1 cellular context compared by ENCODE assay signal in the genomic region with DNA sequence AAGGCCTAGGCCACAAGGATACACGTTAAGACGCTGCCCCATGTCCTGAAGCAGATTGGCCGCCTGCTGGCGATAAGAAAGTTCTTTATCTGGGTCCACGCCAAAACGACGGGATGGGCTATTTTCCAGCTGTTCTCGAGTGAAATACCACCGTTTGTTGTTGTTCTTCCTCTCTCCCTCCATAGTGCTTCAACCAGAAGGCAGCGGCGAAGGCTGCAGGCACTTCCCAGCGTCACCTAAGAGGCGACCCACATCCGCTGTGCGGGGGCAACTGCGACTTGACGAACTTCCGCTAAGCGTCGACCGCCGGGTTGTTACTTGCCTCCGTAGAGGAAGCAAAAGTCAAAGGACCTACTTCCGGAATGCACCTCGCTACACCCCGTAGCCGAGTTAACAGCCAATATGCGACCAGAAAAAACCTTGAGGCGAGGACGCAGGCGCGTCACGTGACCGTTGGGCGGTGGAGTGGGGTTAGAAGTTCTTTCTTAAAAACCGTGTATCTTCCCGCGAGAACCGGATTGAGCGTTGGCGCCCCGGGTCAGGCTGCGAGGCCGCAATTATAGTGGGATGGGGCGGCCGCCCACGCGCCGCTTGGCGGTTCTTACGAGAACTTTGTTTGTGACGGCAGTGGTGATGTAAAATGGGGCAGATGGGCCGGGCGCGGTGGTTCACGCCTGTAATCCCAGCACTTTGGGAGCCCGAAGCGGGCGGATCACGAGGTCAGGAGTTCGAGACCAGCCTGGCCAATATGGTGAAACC.
TF ChIP-seq lines count a peak whose summit lies in the region.

TSS of gene CCNT1 (minus strand) at position 215 of the 759 bp plus-strand sequence. CDS start at position 183, 32 bp downstream.

TF ChIP-seq in HEK293, 187 proteins besides CTCF, POLR2A, EP300 and RAD21 (continued from another document and continues in another):
- TF ChIP-seq EGR2 (tag by site-specific recombination; IDR thresholded peaks at IDR 0.05; ENCODE audit: low read depth), result peak; percentile 97
- peak; percentile 60; the same call in 1 of the 2 replicates for TF ChIP-seq GFI1B (tag by site-specific recombination; IDR thresholded peaks at IDR 0.05)
- TF ChIP-seq ZNF830 (tag by site-specific recombination; IDR thresholded peaks at IDR 0.05; ENCODE audit: low read depth), result no peak
- TF ChIP-seq ELK4 (IDR thresholded peaks at IDR 0.05; ENCODE audit: borderline replicate concordance, low read depth, low read length), result no peak
- peak; percentile 75 for TF ChIP-seq ZNF561 (tag by site-specific recombination; IDR thresholded peaks at IDR 0.05; ENCODE audit: borderline replicate concordance)
- TF ChIP-seq ZNF341 (tag by site-specific recombination; IDR thresholded peaks at IDR 0.05; ENCODE audit: low read depth), result peak; percentile 67
- TF ChIP-seq ZNF211 (tag by site-specific recombination; IDR thresholded peaks at IDR 0.05; ENCODE audit: low read depth), result no peak
- TF ChIP-seq ZNF626 (tag by site-specific recombination; IDR thresholded peaks at IDR 0.05), result no peak
- no peak for TF ChIP-seq REPIN1 (tag by site-specific recombination; IDR thresholded peaks at IDR 0.05; ENCODE audit: low read depth)
- TF ChIP-seq KLF7 (tag by site-specific recombination; IDR thresholded peaks at IDR 0.05; ENCODE audit: borderline replicate concordance), result peak; percentile 95
- peak; percentile 38; the same call in 1 of the 2 replicates for TF ChIP-seq ZNF558 (tag by site-specific recombination; IDR thresholded peaks at IDR 0.05)
- peak; percentile 85 for TF ChIP-seq ZBTB17 (tag by site-specific recombination; IDR thresholded peaks at IDR 0.05)
- TF ChIP-seq, protein P1, sequence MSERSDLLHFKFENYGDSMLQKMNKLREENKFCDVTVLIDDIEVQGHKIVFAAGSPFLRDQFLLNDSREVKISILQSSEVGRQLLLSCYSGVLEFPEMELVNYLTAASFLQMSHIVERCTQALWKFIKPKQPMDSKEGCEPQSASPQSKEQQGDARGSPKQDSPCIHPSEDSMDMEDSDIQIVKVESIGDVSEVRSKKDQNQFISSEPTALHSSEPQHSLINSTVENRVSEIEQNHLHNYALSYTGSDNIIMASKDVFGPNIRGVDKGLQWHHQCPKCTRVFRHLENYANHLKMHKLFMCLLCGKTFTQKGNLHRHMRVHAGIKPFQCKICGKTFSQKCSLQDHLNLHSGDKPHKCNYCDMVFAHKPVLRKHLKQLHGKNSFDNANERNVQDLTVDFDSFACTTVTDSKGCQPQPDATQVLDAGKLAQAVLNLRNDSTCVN (tag by site-specific recombination; optimal IDR thresholded peaks at IDR 0.05), result peak; percentile 67
- TF ChIP-seq ZNF155 (tag by site-specific recombination; IDR thresholded peaks at IDR 0.05), result no peak
- TF ChIP-seq, protein P2, sequence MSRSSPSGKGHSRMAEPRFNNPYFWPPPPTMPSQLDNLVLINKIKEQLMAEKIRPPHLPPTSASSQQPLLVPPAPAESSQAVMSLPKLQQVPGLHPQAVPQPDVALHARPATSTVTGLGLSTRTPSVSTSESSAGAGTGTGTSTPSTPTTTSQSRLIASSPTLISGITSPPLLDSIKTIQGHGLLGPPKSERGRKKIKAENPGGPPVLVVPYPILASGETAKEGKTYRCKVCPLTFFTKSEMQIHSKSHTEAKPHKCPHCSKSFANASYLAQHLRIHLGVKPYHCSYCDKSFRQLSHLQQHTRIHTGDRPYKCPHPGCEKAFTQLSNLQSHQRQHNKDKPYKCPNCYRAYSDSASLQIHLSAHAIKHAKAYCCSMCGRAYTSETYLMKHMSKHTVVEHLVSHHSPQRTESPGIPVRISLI (tag by site-specific recombination; IDR thresholded peaks at IDR 0.05), result peak; percentile 99
- no peak for TF ChIP-seq ZNF140 (tag by site-specific recombination; IDR thresholded peaks at IDR 0.05)
- no peak for TF ChIP-seq ZNF202 (tag by site-specific recombination; IDR thresholded peaks at IDR 0.05; ENCODE audit: borderline replicate concordance)
- TF ChIP-seq ZNF530 (tag by site-specific recombination; IDR thresholded peaks at IDR 0.05; ENCODE audit: low read depth), result no peak
- TF ChIP-seq ZNF132 (tag by site-specific recombination; IDR thresholded peaks at IDR 0.05; ENCODE audit: borderline replicate concordance), result no peak
- TF ChIP-seq ZBTB7A (tag by site-specific recombination; IDR thresholded peaks at IDR 0.05; ENCODE audit: low read depth), result peak; percentile 92
- TF ChIP-seq ZNF274 (IDR thresholded peaks at IDR 0.05; ENCODE audit: low read length), result no peak
- TF ChIP-seq ZNF274 (tag by site-specific recombination; IDR thresholded peaks at IDR 0.05; ENCODE audit: borderline replicate concordance), result no peak
- no peak for TF ChIP-seq ZNF433 (tag by site-specific recombination; IDR thresholded peaks at IDR 0.05; ENCODE audit: low read depth)
- peak; percentile 92 for TF ChIP-seq PATZ1 (tag by site-specific recombination; IDR thresholded peaks at IDR 0.05)
- TF ChIP-seq ZNF175 (tag by site-specific recombination; IDR thresholded peaks at IDR 0.05), result no peak
- no peak for TF ChIP-seq ZNF354C (tag by site-specific recombination; IDR thresholded peaks at IDR 0.05; ENCODE audit: borderline replicate concordance, low read depth)
- TF ChIP-seq, protein P3, sequence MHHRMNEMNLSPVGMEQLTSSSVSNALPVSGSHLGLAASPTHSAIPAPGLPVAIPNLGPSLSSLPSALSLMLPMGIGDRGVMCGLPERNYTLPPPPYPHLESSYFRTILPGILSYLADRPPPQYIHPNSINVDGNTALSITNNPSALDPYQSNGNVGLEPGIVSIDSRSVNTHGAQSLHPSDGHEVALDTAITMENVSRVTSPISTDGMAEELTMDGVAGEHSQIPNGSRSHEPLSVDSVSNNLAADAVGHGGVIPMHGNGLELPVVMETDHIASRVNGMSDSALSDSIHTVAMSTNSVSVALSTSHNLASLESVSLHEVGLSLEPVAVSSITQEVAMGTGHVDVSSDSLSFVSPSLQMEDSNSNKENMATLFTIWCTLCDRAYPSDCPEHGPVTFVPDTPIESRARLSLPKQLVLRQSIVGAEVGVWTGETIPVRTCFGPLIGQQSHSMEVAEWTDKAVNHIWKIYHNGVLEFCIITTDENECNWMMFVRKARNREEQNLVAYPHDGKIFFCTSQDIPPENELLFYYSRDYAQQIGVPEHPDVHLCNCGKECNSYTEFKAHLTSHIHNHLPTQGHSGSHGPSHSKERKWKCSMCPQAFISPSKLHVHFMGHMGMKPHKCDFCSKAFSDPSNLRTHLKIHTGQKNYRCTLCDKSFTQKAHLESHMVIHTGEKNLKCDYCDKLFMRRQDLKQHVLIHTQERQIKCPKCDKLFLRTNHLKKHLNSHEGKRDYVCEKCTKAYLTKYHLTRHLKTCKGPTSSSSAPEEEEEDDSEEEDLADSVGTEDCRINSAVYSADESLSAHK (tag by site-specific recombination; IDR thresholded peaks at IDR 0.05), result peak; percentile 59
- TF ChIP-seq HIC1 (tag by site-specific recombination; IDR thresholded peaks at IDR 0.05), result peak; percentile 10
- no peak for TF ChIP-seq ZNF23 (tag by site-specific recombination; IDR thresholded peaks at IDR 0.05; ENCODE audit: borderline replicate concordance)
- peak; percentile 81 for TF ChIP-seq ZNF24 (tag by site-specific recombination; IDR thresholded peaks at IDR 0.05)
- no peak for TF ChIP-seq AEBP2 (tag by site-specific recombination; IDR thresholded peaks at IDR 0.05; ENCODE audit: borderline replicate concordance)
- peak; percentile 58; the same call in 1 of the 2 replicates for TF ChIP-seq MYNN (tag by site-specific recombination; IDR thresholded peaks at IDR 0.05; ENCODE audit: borderline replicate concordance)
- TF ChIP-seq, protein P4, sequence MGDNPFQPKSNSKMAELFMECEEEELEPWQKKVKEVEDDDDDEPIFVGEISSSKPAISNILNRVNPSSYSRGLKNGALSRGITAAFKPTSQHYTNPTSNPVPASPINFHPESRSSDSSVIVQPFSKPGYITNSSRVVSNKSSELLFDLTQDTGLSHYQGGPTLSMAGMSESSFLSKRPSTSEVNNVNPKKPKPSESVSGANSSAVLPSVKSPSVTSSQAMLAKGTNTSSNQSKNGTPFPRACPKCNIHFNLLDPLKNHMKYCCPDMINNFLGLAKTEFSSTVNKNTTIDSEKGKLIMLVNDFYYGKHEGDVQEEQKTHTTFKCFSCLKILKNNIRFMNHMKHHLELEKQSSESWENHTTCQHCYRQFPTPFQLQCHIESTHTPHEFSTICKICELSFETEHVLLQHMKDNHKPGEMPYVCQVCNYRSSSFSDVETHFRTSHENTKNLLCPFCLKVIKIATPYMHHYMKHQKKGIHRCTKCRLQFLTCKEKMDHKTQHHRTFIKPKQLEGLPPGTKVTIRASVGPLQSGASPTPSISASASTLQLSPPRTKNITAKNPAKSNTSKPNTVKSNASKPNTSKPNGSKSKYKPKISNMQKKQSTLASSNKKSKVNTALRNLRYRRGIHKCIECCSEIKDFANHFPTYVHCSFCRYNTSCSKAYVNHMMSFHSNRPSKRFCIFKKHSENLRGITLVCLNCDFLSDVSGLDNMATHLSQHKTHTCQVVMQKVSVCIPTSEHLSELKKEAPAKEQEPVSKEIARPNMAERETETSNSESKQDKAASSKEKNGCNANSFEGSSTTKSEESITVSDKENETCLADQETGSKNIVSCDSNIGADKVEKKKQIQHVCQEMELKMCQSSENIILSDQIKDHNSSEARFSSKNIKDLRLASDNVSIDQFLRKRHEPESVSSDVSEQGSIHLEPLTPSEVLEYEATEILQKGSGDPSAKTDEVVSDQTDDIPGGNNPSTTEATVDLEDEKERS (tag by site-specific recombination; IDR thresholded peaks at IDR 0.05), result no peak
- peak; percentile 100 for TF ChIP-seq ZNF335 (tag by site-specific recombination; conservative IDR thresholded peaks at IDR 0.05)
- TF ChIP-seq, protein P5, sequence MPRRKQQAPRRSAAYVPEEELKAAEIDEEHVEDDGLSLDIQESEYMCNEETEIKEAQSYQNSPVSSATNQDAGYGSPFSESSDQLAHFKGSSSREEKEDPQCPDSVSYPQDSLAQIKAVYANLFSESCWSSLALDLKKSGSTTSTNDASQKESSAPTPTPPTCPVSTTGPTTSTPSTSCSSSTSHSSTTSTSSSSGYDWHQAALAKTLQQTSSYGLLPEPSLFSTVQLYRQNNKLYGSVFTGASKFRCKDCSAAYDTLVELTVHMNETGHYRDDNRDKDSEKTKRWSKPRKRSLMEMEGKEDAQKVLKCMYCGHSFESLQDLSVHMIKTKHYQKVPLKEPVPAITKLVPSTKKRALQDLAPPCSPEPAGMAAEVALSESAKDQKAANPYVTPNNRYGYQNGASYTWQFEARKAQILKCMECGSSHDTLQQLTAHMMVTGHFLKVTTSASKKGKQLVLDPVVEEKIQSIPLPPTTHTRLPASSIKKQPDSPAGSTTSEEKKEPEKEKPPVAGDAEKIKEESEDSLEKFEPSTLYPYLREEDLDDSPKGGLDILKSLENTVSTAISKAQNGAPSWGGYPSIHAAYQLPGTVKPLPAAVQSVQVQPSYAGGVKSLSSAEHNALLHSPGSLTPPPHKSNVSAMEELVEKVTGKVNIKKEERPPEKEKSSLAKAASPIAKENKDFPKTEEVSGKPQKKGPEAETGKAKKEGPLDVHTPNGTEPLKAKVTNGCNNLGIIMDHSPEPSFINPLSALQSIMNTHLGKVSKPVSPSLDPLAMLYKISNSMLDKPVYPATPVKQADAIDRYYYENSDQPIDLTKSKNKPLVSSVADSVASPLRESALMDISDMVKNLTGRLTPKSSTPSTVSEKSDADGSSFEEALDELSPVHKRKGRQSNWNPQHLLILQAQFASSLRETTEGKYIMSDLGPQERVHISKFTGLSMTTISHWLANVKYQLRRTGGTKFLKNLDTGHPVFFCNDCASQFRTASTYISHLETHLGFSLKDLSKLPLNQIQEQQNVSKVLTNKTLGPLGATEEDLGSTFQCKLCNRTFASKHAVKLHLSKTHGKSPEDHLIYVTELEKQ (tag by site-specific recombination; IDR thresholded peaks at IDR 0.05; ENCODE audit: borderline replicate concordance), result peak; percentile 42; the same call in 1 of the 2 replicates
- TF ChIP-seq ZNF747 (tag by site-specific recombination; IDR thresholded peaks at IDR 0.05), result no peak
